In genomic region chr7:100852048-100852872, GRCh38 we compare ENCODE assay signal across 1 cellular context.
TF ChIP-seq lines count a peak whose summit lies in the region.

A gene with protein sequence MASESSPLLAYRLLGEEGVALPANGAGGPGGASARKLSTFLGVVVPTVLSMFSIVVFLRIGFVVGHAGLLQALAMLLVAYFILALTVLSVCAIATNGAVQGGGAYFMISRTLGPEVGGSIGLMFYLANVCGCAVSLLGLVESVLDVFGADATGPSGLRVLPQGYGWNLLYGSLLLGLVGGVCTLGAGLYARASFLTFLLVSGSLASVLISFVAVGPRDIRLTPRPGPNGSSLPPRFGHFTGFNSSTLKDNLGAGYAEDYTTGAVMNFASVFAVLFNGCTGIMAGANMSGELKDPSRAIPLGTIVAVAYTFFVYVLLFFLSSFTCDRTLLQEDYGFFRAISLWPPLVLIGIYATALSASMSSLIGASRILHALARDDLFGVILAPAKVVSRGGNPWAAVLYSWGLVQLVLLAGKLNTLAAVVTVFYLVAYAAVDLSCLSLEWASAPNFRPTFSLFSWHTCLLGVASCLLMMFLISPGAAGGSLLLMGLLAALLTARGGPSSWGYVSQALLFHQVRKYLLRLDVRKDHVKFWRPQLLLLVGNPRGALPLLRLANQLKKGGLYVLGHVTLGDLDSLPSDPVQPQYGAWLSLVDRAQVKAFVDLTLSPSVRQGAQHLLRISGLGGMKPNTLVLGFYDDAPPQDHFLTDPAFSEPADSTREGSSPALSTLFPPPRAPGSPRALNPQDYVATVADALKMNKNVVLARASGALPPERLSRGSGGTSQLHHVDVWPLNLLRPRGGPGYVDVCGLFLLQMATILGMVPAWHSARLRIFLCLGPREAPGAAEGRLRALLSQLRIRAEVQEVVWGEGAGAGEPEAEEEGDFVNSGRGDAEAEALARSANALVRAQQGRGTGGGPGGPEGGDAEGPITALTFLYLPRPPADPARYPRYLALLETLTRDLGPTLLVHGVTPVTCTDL (plus strand): TSS chr7:100852713. CDS start chr7:100854198, 1,485 bp downstream.

TF ChIP-seq in K562, 482 proteins besides CTCF, POLR2A, EP300 and RAD21 (continued from another document and continues in another):
- TF ChIP-seq THAP7 (CRISPR knock-in tag; IDR thresholded peaks at IDR 0.05) (no peak), ZNF133 (CRISPR knock-in tag; IDR thresholded peaks at IDR 0.05) (0 out of 2 replicates have a peak, but pooled peaks have one; percentile 28), PRMT5 (CRISPR knock-in tag; IDR thresholded peaks at IDR 0.05) (no peak), BMI1 (IDR thresholded peaks at IDR 0.05; ENCODE audit: low read length) (no peak), ZNF717 (CRISPR knock-in tag; IDR thresholded peaks at IDR 0.05) (no peak), ELF1 (tag; IDR thresholded peaks at IDR 0.05) (no peak), MYBL2 (IDR thresholded peaks at IDR 0.05; ENCODE audit: low read depth) (no peak), MYBL2 (CRISPR knock-in tag; IDR thresholded peaks at IDR 0.05; ENCODE audit: borderline replicate concordance) (no peak), HDAC6 (IDR thresholded peaks at IDR 0.05; ENCODE audit: low read depth, low read length) (no peak), RNF219 (CRISPR knock-in tag; IDR thresholded peaks at IDR 0.05) (no peak), C11orf30 (IDR thresholded peaks at IDR 0.05; ENCODE audit: low read depth) (no peak), FOXA3 (CRISPR knock-in tag; conservative IDR thresholded peaks at IDR 0.05 in 1 of 2, IDR thresholded peaks at IDR 0.05 in 1 of 2) (0 out of 4 replicates have a peak, but pooled peaks of 1 of the 2 experiments have one; percentile 62), CSDE1 (IDR thresholded peaks at IDR 0.05) (no peak), EHMT2 (IDR thresholded peaks at IDR 0.05) (no peak), ZNF280B (CRISPR knock-in tag; IDR thresholded peaks at IDR 0.05) (no peak), NFRKB (IDR thresholded peaks at IDR 0.05; ENCODE audit: low read depth) (no peak), ILK (tag; IDR thresholded peaks at IDR 0.05; ENCODE audit: borderline replicate concordance, low read depth) (no peak), CEBPB (tag; IDR thresholded peaks at IDR 0.05) (no peak), NBN (IDR thresholded peaks at IDR 0.05; ENCODE audit: low read depth) (no peak), ZNF41 (CRISPR knock-in tag; conservative IDR thresholded peaks at IDR 0.05) (no peak), SAP30 (IDR thresholded peaks at IDR 0.05; ENCODE audit: borderline replicate concordance, insufficient read depth, low read depth, low read length, poor library complexity, severe bottlenecking) (peak; percentile 99), MED1 (CRISPR knock-in tag; IDR thresholded peaks at IDR 0.05; ENCODE audit: borderline replicate concordance) (no peak), ARID3A (IDR thresholded peaks at IDR 0.05; ENCODE audit: borderline replicate concordance, low read depth, low read length) (no peak), USF1 (CRISPR knock-in tag; IDR thresholded peaks at IDR 0.05) (peak; percentile 69), SP2 (IDR thresholded peaks at IDR 0.05; ENCODE audit: extremely low read depth, low read depth, low read length, poor library complexity, severe bottlenecking) (no peak), ZSCAN32 (CRISPR knock-in tag; IDR thresholded peaks at IDR 0.05) (no peak), SMARCB1 (IDR thresholded peaks at IDR 0.05; ENCODE audit: insufficient read length, low read depth) (no peak), MBD2 (IDR thresholded peaks at IDR 0.05; ENCODE audit: borderline replicate concordance, low read depth) (no peak), CTBP1 (IDR thresholded peaks at IDR 0.05; ENCODE audit: borderline replicate concordance) (peak; percentile 83), ZNF79 (CRISPR knock-in tag; IDR thresholded peaks at IDR 0.05; ENCODE audit: low read depth) (no peak)
- TF ChIP-seq, protein P1, sequence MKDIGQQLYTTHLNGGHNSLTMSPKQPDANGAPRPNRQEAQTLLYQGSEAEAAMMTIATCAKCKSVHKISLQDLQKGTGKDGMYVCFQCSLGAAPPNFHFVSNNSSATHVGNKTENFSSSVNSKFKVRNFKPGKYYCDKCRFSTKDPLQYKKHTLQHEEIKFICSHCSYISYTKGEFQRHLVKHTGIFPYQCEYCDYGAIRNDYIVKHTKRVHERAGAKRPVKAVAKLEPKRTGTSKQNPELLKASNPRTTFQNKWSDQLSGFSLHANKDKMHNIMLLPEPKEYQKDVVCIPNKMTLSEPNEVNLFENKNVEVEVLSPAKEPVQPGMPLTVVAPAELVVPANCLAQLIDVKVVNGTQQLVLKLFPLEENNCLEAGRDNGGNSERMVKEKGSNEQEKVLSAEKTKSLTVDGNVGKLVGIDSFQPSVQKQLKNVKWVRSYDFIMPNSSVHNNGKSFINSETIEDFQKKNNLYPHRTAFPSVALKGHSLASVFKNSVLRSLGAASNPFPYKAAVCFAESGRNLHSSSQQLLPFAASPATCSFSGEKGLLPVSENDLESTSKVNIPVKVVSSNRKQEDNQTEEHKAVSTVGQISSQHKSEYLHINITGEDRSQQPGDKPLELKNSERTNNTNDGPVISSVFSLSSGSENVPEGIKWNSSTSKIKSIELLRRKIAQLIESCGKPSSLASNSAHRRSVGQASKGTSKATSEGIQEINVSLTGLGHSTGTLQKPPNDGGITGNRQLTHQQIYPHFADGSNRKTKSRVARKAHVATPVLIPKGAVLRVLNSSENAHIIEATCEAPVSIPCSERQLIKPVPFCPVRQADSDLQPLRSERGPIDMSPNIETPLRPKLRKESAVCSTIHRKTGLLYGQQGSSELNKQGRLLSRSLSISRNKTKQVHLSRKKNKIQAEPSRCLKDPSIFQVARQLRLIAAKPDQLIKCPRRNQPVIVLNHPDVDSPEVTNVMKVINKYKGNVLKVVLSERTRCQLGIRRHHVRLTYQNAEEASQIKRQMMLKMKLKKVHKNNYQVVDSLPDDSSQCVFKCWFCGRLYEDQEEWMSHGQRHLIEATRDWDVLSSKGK (CRISPR knock-in tag; IDR thresholded peaks at IDR 0.05): no peak
- TF ChIP-seq, protein P2, sequence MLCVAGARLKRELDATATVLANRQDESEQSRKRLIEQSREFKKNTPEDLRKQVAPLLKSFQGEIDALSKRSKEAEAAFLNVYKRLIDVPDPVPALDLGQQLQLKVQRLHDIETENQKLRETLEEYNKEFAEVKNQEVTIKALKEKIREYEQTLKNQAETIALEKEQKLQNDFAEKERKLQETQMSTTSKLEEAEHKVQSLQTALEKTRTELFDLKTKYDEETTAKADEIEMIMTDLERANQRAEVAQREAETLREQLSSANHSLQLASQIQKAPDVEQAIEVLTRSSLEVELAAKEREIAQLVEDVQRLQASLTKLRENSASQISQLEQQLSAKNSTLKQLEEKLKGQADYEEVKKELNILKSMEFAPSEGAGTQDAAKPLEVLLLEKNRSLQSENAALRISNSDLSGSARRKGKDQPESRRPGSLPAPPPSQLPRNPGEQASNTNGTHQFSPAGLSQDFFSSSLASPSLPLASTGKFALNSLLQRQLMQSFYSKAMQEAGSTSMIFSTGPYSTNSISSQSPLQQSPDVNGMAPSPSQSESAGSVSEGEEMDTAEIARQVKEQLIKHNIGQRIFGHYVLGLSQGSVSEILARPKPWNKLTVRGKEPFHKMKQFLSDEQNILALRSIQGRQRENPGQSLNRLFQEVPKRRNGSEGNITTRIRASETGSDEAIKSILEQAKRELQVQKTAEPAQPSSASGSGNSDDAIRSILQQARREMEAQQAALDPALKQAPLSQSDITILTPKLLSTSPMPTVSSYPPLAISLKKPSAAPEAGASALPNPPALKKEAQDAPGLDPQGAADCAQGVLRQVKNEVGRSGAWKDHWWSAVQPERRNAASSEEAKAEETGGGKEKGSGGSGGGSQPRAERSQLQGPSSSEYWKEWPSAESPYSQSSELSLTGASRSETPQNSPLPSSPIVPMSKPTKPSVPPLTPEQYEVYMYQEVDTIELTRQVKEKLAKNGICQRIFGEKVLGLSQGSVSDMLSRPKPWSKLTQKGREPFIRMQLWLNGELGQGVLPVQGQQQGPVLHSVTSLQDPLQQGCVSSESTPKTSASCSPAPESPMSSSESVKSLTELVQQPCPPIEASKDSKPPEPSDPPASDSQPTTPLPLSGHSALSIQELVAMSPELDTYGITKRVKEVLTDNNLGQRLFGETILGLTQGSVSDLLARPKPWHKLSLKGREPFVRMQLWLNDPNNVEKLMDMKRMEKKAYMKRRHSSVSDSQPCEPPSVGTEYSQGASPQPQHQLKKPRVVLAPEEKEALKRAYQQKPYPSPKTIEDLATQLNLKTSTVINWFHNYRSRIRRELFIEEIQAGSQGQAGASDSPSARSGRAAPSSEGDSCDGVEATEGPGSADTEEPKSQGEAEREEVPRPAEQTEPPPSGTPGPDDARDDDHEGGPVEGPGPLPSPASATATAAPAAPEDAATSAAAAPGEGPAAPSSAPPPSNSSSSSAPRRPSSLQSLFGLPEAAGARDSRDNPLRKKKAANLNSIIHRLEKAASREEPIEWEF (CRISPR knock-in tag; IDR thresholded peaks at IDR 0.05): no peak
- TF ChIP-seq, protein P3, sequence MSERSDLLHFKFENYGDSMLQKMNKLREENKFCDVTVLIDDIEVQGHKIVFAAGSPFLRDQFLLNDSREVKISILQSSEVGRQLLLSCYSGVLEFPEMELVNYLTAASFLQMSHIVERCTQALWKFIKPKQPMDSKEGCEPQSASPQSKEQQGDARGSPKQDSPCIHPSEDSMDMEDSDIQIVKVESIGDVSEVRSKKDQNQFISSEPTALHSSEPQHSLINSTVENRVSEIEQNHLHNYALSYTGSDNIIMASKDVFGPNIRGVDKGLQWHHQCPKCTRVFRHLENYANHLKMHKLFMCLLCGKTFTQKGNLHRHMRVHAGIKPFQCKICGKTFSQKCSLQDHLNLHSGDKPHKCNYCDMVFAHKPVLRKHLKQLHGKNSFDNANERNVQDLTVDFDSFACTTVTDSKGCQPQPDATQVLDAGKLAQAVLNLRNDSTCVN (CRISPR knock-in tag; IDR thresholded peaks at IDR 0.05): no peak
- TF ChIP-seq, protein P4, sequence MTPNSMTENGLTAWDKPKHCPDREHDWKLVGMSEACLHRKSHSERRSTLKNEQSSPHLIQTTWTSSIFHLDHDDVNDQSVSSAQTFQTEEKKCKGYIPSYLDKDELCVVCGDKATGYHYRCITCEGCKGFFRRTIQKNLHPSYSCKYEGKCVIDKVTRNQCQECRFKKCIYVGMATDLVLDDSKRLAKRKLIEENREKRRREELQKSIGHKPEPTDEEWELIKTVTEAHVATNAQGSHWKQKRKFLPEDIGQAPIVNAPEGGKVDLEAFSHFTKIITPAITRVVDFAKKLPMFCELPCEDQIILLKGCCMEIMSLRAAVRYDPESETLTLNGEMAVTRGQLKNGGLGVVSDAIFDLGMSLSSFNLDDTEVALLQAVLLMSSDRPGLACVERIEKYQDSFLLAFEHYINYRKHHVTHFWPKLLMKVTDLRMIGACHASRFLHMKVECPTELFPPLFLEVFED (CRISPR knock-in tag; conservative IDR thresholded peaks at IDR 0.05): peak; percentile 62; the same call in 1 of the 2 replicates
- TF ChIP-seq, protein P5, sequence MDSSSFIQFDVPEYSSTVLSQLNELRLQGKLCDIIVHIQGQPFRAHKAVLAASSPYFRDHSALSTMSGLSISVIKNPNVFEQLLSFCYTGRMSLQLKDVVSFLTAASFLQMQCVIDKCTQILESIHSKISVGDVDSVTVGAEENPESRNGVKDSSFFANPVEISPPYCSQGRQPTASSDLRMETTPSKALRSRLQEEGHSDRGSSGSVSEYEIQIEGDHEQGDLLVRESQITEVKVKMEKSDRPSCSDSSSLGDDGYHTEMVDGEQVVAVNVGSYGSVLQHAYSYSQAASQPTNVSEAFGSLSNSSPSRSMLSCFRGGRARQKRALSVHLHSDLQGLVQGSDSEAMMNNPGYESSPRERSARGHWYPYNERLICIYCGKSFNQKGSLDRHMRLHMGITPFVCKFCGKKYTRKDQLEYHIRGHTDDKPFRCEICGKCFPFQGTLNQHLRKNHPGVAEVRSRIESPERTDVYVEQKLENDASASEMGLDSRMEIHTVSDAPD (CRISPR knock-in tag; IDR thresholded peaks at IDR 0.05): no peak
